23 cellular contexts compared by ENCODE assay signal in genomic region chr10:123744226-123744536, GRCh38.
"Had no signal": no experiment of that assay in that cellular context is flagged by ENCODE, and none has a peak within 500 bp of the region (broad histone marks: within the 10 kb centered on the region; RNA-seq: fewer than 3 reads in every experiment).

No MANE protein-coding gene starts in this region.

- H3K9me3 Mint-ChIP-seq: memory B cell; nephron; neural progenitor cell; stimulated activated memory B cell treated with anti-CD40 and anti-IgM and Interleukin-4, amounts not matched to agents 10 μg/mL and 1 μg/mL and 100 μg/mL, for 72 hours had no signal

- DNase-seq: cerebellar nuclear complex; cortex of kidney; effector CD4-positive, alpha-beta T cell; foreskin fibroblast; gastrocnemius medialis; head of caudate nucleus; mucosa of descending colon; naive B cell; nucleus accumbens; pancreas; right lobe of liver; stimulated activated CD4-positive, alpha-beta T cell treated with anti-CD3 and anti-CD28 coated beads, Interleukin-4, amount 100 ng/mL, for 4 hours; stimulated activated naive CD8-positive, alpha-beta T cell treated with anti-CD3 and anti-CD28 coated beads, Interleukin-15, Interleukin-2, amounts not matched to agents 100 U/mL and 50 U/mL, for 24 hours; transverse colon had no signal

- H3K9me3 ChIP-seq: gastrocnemius medialis, mucosa of descending colon, pancreas, right lobe of liver, suprapubic skin, transverse colon, vagina had no signal

- H3K4me1 Mint-ChIP-seq: memory B cell; naive B cell; stimulated activated memory B cell treated with anti-CD40 and anti-IgM and Interleukin-4, amounts not matched to agents 10 μg/mL and 1 μg/mL and 100 μg/mL, for 72 hours had no signal

- H3K9ac ChIP-seq: neural progenitor cell had no signal

- H3K4me2 ChIP-seq: neural progenitor cell had no signal

- H3K27ac ChIP-seq: gastrocnemius medialis, neural progenitor cell, pancreas, right lobe of liver, suprapubic skin, transverse colon, vagina had no signal

- H3K27me3 ChIP-seq: neural progenitor cell, pancreas, right lobe of liver, suprapubic skin, transverse colon, vagina had no signal

- H2AFZ ChIP-seq: neural progenitor cell had no signal

- ATAC-seq: esophagus mucosa; gastrocnemius medialis; mucosa of descending colon; pancreas; stimulated activated memory B cell treated with anti-CD40 and anti-IgM and Interleukin-4, amounts not matched to agents 10 μg/mL and 1 μg/mL and 100 μg/mL, for 72 hours; stimulated activated naive CD8-positive, alpha-beta T cell treated with anti-CD3 and anti-CD28 coated beads, Interleukin-15, Interleukin-2, amounts not matched to agents 100 U/mL and 50 U/mL, for 24 hours had no signal

- FAIRE-seq: keratinocyte, pancreas had no signal

- H3K4me1 ChIP-seq: gastrocnemius medialis, pancreas, right lobe of liver, suprapubic skin, vagina had no signal

- H3K36me3 Mint-ChIP-seq: memory B cell; naive B cell; neural progenitor cell; stimulated activated memory B cell treated with anti-CD40 and anti-IgM and Interleukin-4, amounts not matched to agents 10 μg/mL and 1 μg/mL and 100 μg/mL, for 72 hours had no signal

- H3K27ac Mint-ChIP-seq: memory B cell; naive B cell; nephron; neural progenitor cell; stimulated activated memory B cell treated with anti-CD40 and anti-IgM and Interleukin-4, amounts not matched to agents 10 μg/mL and 1 μg/mL and 100 μg/mL, for 72 hours had no signal

- H3K36me3 ChIP-seq: gastrocnemius medialis, neural progenitor cell, pancreas, right lobe of liver, suprapubic skin, transverse colon, vagina had no signal

- H3K4me3 ChIP-seq: gastrocnemius medialis, lung, mucosa of descending colon, neural progenitor cell, pancreas, right lobe of liver, suprapubic skin, transverse colon, vagina had no signal

- H3K4me3 Mint-ChIP-seq: memory B cell; naive B cell; nephron; neural progenitor cell; stimulated activated memory B cell treated with anti-CD40 and anti-IgM and Interleukin-4, amounts not matched to agents 10 μg/mL and 1 μg/mL and 100 μg/mL, for 72 hours had no signal
